In the genomic region with DNA sequence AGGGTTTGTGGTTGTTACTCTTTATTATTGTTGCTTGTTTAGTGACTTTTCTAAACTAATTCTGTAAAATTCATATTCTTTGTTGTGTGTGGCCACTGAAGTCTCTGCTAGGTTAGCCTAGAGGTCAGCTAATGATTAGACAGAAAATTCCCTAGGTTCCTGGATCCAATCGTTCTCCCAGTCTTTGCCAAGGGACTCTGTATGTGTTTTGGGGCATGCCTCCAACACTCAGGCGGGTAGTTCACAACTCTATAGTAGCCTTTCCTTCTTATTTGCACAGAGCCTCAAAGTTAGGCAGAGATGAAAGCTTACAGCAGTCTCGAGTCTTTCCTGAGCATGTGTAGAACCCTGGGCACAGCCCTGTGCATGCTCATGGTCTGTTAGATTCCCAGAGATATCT, we compare ENCODE assay signal across 26 cellular contexts.
"Had no signal": no experiment of that assay in that cellular context is flagged by ENCODE, and none has a peak within 500 bp of the region (broad histone marks: within the 10 kb centered on the region; RNA-seq: fewer than 3 reads in every experiment).

No MANE protein-coding gene starts in this region.

- H3K9ac ChIP-seq: neural progenitor cell had no signal

- H3K27me3 ChIP-seq: breast epithelium, neural progenitor cell, sigmoid colon, upper lobe of right lung had no signal

- H3K4me3 ChIP-seq: breast epithelium, neural progenitor cell, sigmoid colon, upper lobe of right lung had no signal

- H2AFZ ChIP-seq: neural progenitor cell had no signal

- ATAC-seq: activated CD4-positive, CD25-positive, alpha-beta regulatory T cell treated with anti-CD3 and anti-CD28 coated beads, Interleukin-2, amount 50 U/mL, for 24 hours; activated T-cell treated with anti-CD3 and anti-CD28 coated beads, Interleukin-2, amount 50 U/mL, for 4 hours; activated T-helper 17 cell treated with anti-CD3 and anti-CD28 coated beads, Interleukin-2, amount 50 U/mL, for 72 hours; left ventricle myocardium superior; stimulated activated memory B cell treated with anti-CD40 and anti-IgM and Interleukin-4, amounts not matched to agents 10 μg/mL and 1 μg/mL and 100 μg/mL, for 72 hours; stimulated activated naive CD8-positive, alpha-beta T cell treated with anti-CD3 and anti-CD28 coated beads, Interleukin-15, amount 100 ng/mL, for 72 hours; T-helper 17 cell; upper lobe of right lung had no signal

- H3K4me2 ChIP-seq: neural progenitor cell had no signal

- H3K36me3 ChIP-seq: breast epithelium, neural progenitor cell, sigmoid colon, upper lobe of right lung, WERI-Rb-1 had no signal

- H3K27ac ChIP-seq: breast epithelium, epithelial cell of prostate, neural progenitor cell, sigmoid colon, upper lobe of right lung, WERI-Rb-1 had no signal

- DNase-seq: activated CD4-positive, alpha-beta T cell treated with anti-CD3 and anti-CD28 coated beads for 48 hours; activated CD4-positive, alpha-beta T cell treated with anti-CD3 and anti-CD28 coated beads, Interleukin-2, amount 50 U/mL, for 48 hours; activated CD8-positive, alpha-beta memory T cell treated with anti-CD3 and anti-CD28 coated beads, Interleukin-2, amount 50 U/mL, for 4 hours; activated gamma-delta T cell treated with Interleukin-2 at 50 U/mL for 16 hours; activated naive CD4-positive, alpha-beta T cell treated with anti-CD3 and anti-CD28 coated beads, Interleukin-2, amount 50 U/mL, for 16 hours; activated T-cell treated with anti-CD3 and anti-CD28 coated beads, Interleukin-2, amount 50 U/mL, for 4 hours; central memory CD4-positive, alpha-beta T cell; left ventricle myocardium superior; naive B cell; sigmoid colon; small intestine; stimulated activated CD4-positive, alpha-beta T cell treated with anti-CD3 and anti-CD28 coated beads, Interleukin-4, amount 100 ng/mL, for 24 hours; stimulated activated naive CD8-positive, alpha-beta T cell treated with anti-CD3 and anti-CD28 coated beads, Interleukin-15, amount 100 ng/mL, for 72 hours; substantia nigra; T-helper 17 cell; T1000; upper lobe of right lung; WERI-Rb-1 had no signal

- H3K9me3 ChIP-seq: breast epithelium, sigmoid colon, upper lobe of right lung had no signal

- FAIRE-seq: endometrium, frontal cortex, small intestine had no signal

- H3K4me1 ChIP-seq: breast epithelium, neural progenitor cell had no signal
